27 cellular contexts compared by ENCODE assay signal in genomic region chr20:58921564-58921963, GRCh38. TPM values are rescaled to one million over a fixed set of nuclear protein-coding genes. Genes with fewer than 3 reads are reported as not detected.
DNase-seq lines count a peak whose midpoint lies in the region; ATAC-seq, FAIRE-seq and TF ChIP-seq lines count a peak whose summit lies in the region.
"Had no signal": no experiment of that assay in that cellular context is flagged by ENCODE, and none has a peak within 500 bp of the region (broad histone marks: within the 10 kb centered on the region; RNA-seq: fewer than 3 reads in every experiment).

No MANE protein-coding gene starts in this region.

- no peak overlapping the region for H3K4me3 ChIP-seq in psoas muscle
- H3K4me3 ChIP-seq: BLaER1 treated with 17β-estradiol and CSF1 and Interleukin-3, amounts not matched to agents 10 nM and 100 nM; HAP-1; mucosa of descending colon; ovary; Peyer's patch; SJSA1; testis; vagina had no signal

- no peaks in the 10 kb centered on the region for H3K9me3 ChIP-seq in psoas muscle
- H3K9me3 ChIP-seq: HAP-1, mucosa of descending colon, ovary, Peyer's patch, SJSA1, testis, vagina had no signal

- no peak for TF ChIP-seq CTCF in psoas muscle (IDR thresholded peaks at IDR 0.05)

- no peaks in the 10 kb centered on the region for H3K36me3 ChIP-seq in psoas muscle (ENCODE audit: insufficient read depth in 1 of 2, low read depth in 1 of 2)
- H3K36me3 ChIP-seq: BLaER1 treated with 17β-estradiol and CSF1 and Interleukin-3, amounts not matched to agents 10 nM and 100 nM; HAP-1; ovary; Peyer's patch; SJSA1; vagina had no signal

- peak; percentile 20 for FAIRE-seq in urothelium cell line (lab: Jason Lieb, UNC)
- FAIRE-seq: endometrium, keratinocyte had no signal

- ATAC-seq in GM18519 (IDR thresholded peaks at IDR 0.05; ENCODE audit: low FRiP score, unreplicated experiment), result no peak
- no peak for ATAC-seq in HG03439 (IDR thresholded peaks at IDR 0.05; ENCODE audit: unreplicated experiment)
- no peak for ATAC-seq in psoas muscle
- ATAC-seq: mucosa of descending colon; stimulated activated naive B cell treated with anti-CD40 and anti-IgM and Interleukin-4, amounts not matched to agents 10 μg/mL and 1 μg/mL and 100 μg/mL, for 72 hours had no signal

- intact Hi-C loops in psoas muscle (cut with DNase I), result no loop called here

- peak; percentile 71 for DNase-seq in NCI-H82 (lab: John Stamatoyannopoulos, UW)
- DNase-seq in NCI-H82 treated with DMSO at 0.1 percent for 48 hours (lab: John Stamatoyannopoulos, UW; ENCODE audit: unreplicated experiment), result no peak
- peak; percentile 66 to 90 (median 80) for DNase-seq in NCI-H1417 (lab: John Stamatoyannopoulos, UW)
- DNase-seq in NCI-H345 (lab: John Stamatoyannopoulos, UW), result peak; percentile 78
- no peak for DNase-seq in urothelium cell line (ENCODE audit: low spot score)
- no peak for DNase-seq in psoas muscle
- DNase-seq: activated CD4-positive, alpha-beta memory T cell treated with anti-CD3 and anti-CD28 coated beads, Interleukin-2, amount 10 ng/mL, durations not matched to agents 7 days and 5 days; activated effector memory CD4-positive, alpha-beta T cell treated with anti-CD3 and anti-CD28 coated beads, Interleukin-2, amount 50 U/mL, for 16 hours; Calu3; central memory CD4-positive, alpha-beta T cell; dermis blood vessel endothelial cell; mucosa of descending colon; NCI-H1694; ovary; Peyer's patch; stimulated activated CD4-positive, alpha-beta T cell treated with anti-CD3 and anti-CD28 coated beads, Interleukin-4, amount 100 ng/mL, for 24 hours; stimulated activated naive B cell treated with anti-CD40 and anti-IgM and Interleukin-4, amounts not matched to agents 10 μg/mL and 1 μg/mL and 100 μg/mL, for 72 hours; T-helper 1 cell; testis had no signal

- H3K4me1 ChIP-seq in psoas muscle, result no peaks in the 10 kb centered on the region
- H3K4me1 ChIP-seq: HAP-1, Peyer's patch, SJSA1, testis, vagina had no signal

- 66 to 71% (median 67%) methylated on average over 6 of the region's 6 CpGs for WGBS in psoas muscle, 3 donors

- H3K27ac ChIP-seq in psoas muscle, result no peak overlapping the region
- H3K27ac ChIP-seq: BLaER1 treated with 17β-estradiol and CSF1 and Interleukin-3, amounts not matched to agents 10 nM and 100 nM; ovary; Peyer's patch; SJSA1; testis; vagina had no signal

- H3K27me3 ChIP-seq in psoas muscle (ENCODE audit: insufficient read depth in 3 of 3, low read length in 2 of 3), result no peaks in the 10 kb centered on the region
- H3K27me3 ChIP-seq: BLaER1 treated with 17β-estradiol and CSF1 and Interleukin-3, amounts not matched to agents 10 nM and 100 nM; ovary; Peyer's patch; testis; vagina had no signal

RNA-seq across cellular contexts. Expression of gene NELFCD, which starts 59.5 kb away (rescaled TPM):
- 10 to 100 TPM; 32.8 to 43.6 (median 34.2) TPM for total RNA-seq in psoas muscle
- 10 to 100 TPM; 24.1 to 41.1 (median 38.8) TPM for polyA plus RNA-seq in psoas muscle

Comparison
In these comparisons a context has a peak if more than half of its experiments do, and no peak if none do; other contexts are left out.
1. DNase-seq: peak in NCI-H82 (single experiment), NCI-H1417 (3 of 3) and NCI-H345 (single experiment); none in NCI-H82 treated with DMSO at 0.1 percent for 48 hours (single experiment), urothelium cell line (single experiment) and psoas muscle (0 of 2).